In the genomic region with DNA sequence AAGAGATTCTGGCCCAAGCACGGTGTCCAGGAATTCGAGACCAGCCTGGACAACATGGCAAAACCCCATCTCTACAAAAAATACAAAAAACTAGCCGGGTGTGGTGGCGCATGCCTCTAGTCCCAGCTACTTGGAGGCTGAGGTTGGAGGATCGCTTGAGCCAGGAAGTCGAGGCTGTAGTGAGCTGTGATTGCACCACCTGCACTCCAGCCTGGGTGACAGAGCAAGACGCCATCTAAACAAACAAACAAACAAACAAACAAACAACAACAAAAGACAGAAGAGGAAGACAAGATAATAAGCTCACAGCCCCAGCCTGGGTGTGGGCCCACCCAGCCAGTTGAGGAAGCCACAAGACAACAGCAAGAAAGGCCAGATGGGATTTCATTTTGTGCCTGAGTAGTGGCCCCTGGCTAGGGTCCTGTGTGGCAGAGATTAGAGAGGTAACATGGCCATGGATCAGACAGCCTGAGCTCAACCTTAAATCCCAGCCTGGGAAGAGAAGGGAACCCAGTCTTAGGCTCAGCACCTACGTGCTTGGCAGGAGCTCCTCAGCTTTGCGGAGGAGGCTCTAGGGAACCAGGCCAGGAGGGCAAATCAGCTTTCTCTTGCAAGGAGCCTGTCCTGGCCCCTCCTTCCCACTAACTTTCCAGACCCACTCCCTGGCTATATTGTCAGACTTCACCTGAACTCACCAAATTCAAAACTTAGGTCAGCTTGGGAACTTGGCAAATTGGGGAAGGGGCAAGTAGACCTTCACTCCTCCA, we compare ENCODE assay signal across 17 cellular contexts. TPM values are rescaled to one million over a fixed set of nuclear protein-coding genes. Genes with fewer than 3 reads are reported as not detected.
DNase-seq lines count a peak whose midpoint lies in the region; ATAC-seq and TF ChIP-seq lines count a peak whose summit lies in the region.
"Had no signal": no experiment of that assay in that cellular context is flagged by ENCODE, and none has a peak within 500 bp of the region (broad histone marks: within the 10 kb centered on the region; RNA-seq: fewer than 3 reads in every experiment).

No MANE protein-coding gene starts in this region.

- H4K5ac ChIP-seq in mesendoderm (ENCODE audit: low read length) = peak overlapping the region; percentile 26

- H3K27me3 ChIP-seq in WERI-Rb-1 (ENCODE audit: insufficient read depth, low read depth, severe bottlenecking) (no peaks in the 10 kb centered on the region), mesendoderm (ENCODE audit: insufficient read depth, low read length, poor library complexity) (no peaks in the 10 kb centered on the region), upper lobe of right lung (no peaks in the 10 kb centered on the region)

- no peaks in the 10 kb centered on the region for H3K36me3 ChIP-seq in WERI-Rb-1
- H3K36me3 ChIP-seq in mesendoderm (ENCODE audit: control insufficient read depth, insufficient read depth, low read length) = no peaks in the 10 kb centered on the region
- no peaks in the 10 kb centered on the region for H3K36me3 ChIP-seq in upper lobe of right lung

- CTCF ChIA-PET in activated naive CD4-positive, alpha-beta T cell treated with anti-CD3 and anti-CD28 coated beads for 36 hours (lab: Charles Lee) = interaction anchor here (0.6 to 1.3 kb wide), 8 partner anchors 14 to 545 kb away, joined by 3 to 5 read pairs (median 4); partner anchors contain the start of gene DYNLT4

- H2BK15ac ChIP-seq in mesendoderm (replicated peaks; ENCODE audit: low read depth) = no peak overlapping the region

- ATAC-seq in upper lobe of right lung = peak; percentile 24

- H3K9ac ChIP-seq in mesendoderm (ENCODE audit: low read length) = peak overlapping the region; percentile 39

- H3K9me3 ChIP-seq in WERI-Rb-1 (ENCODE audit: severe bottlenecking) = no peaks in the 10 kb centered on the region
- no peaks in the 10 kb centered on the region for H3K9me3 ChIP-seq in upper lobe of right lung
- H3K9me3 ChIP-seq: mucosa of descending colon had no signal

- no peak overlapping the region for H3K18ac ChIP-seq in mesendoderm (ENCODE audit: low read length)

- no peaks in the 10 kb centered on the region for H3K4me1 Mint-ChIP-seq in activated naive CD4-positive, alpha-beta T cell treated with anti-CD3 and anti-CD28 coated beads for 36 hours (ENCODE audit: low read depth)
- H3K4me1 Mint-ChIP-seq: activated B cell treated with CpG ODN at 0.5 μM for 24 hours had no signal

- H3K79me2 ChIP-seq in mesendoderm (ENCODE audit: control insufficient read depth, insufficient read depth, low read length) = no peaks in the 10 kb centered on the region

- H3K79me1 ChIP-seq in mesendoderm (ENCODE audit: low read length) = no peaks in the 10 kb centered on the region

- no peak overlapping the region for H3K4me2 ChIP-seq in mesendoderm (ENCODE audit: low read length)

- no peak overlapping the region for H2BK5ac ChIP-seq in mesendoderm (ENCODE audit: low read length)

- DNase-seq in activated naive CD4-positive, alpha-beta T cell treated with anti-CD3 and anti-CD28 coated beads for 36 hours = peak; percentile 3
- no peak for DNase-seq in activated naive CD4-positive, alpha-beta T cell (lab: John Stamatoyannopoulos, UW)
- DNase-seq in WERI-Rb-1 = peak; percentile 61
- no peak for DNase-seq in mesendoderm
- DNase-seq in upper lobe of right lung = peak; percentile 34
- no peak for DNase-seq in NCI-H2196 (lab: John Stamatoyannopoulos, UW; ENCODE audit: unreplicated experiment)
- DNase-seq in NCI-H524 (lab: John Stamatoyannopoulos, UW) = no peak
- no peak for DNase-seq in NCI-H345 (lab: John Stamatoyannopoulos, UW)
- DNase-seq: activated B cell treated with CpG ODN at 0.5 μM for 24 hours, cortex of kidney, NCI-H1436, NCI-H510A treated with DMSO at 0.1 percent for 48 hours had no signal

- no peak overlapping the region for H2BK120ac ChIP-seq in mesendoderm (ENCODE audit: low read depth, low read length)

- no peak overlapping the region for H3K4ac ChIP-seq in mesendoderm (ENCODE audit: low read depth, low read length)

- no peaks in the 10 kb centered on the region for H3K27me3 Mint-ChIP-seq in activated naive CD4-positive, alpha-beta T cell treated with anti-CD3 and anti-CD28 coated beads for 36 hours (ENCODE audit: low read depth)
- H3K27me3 Mint-ChIP-seq: activated B cell treated with CpG ODN at 0.5 μM for 24 hours; activated T-cell treated with anti-CD3 and anti-CD28 coated beads, Interleukin-2, amount 50 U/mL, for 24 hours; CD8-positive, alpha-beta memory T cell had no signal

- H4K8ac ChIP-seq in mesendoderm (ENCODE audit: low read depth, low read length) = no peak overlapping the region

- no peaks in the 10 kb centered on the region for H3K9me3 Mint-ChIP-seq in activated naive CD4-positive, alpha-beta T cell treated with anti-CD3 and anti-CD28 coated beads for 36 hours
- H3K9me3 Mint-ChIP-seq: activated B cell treated with CpG ODN at 0.5 μM for 24 hours; activated T-cell treated with anti-CD3 and anti-CD28 coated beads, Interleukin-2, amount 50 U/mL, for 24 hours; CD8-positive, alpha-beta memory T cell had no signal

- no CpG with 5 or more reads among the region's 9 CpGs for WGBS in mesendoderm (ENCODE audit: extremely low coverage, insufficient coverage, low lambda C conversion rate)

- H3K56ac ChIP-seq in mesendoderm (ENCODE audit: low read length) = peak overlapping the region; percentile 57

- no peaks in the 10 kb centered on the region for H3K36me3 Mint-ChIP-seq in activated naive CD4-positive, alpha-beta T cell treated with anti-CD3 and anti-CD28 coated beads for 36 hours (ENCODE audit: low read depth)
- H3K36me3 Mint-ChIP-seq: CD8-positive, alpha-beta memory T cell had no signal

- peaks cover 4% of the 10 kb centered on the region for H3K4me1 ChIP-seq in mesendoderm (ENCODE audit: control insufficient read depth, low read depth, low read length)
- H3K4me1 ChIP-seq in upper lobe of right lung = no peaks in the 10 kb centered on the region

- H3K23ac ChIP-seq in mesendoderm (ENCODE audit: low read length) = no peak overlapping the region

- no peak overlapping the region for H3K27ac Mint-ChIP-seq in activated naive CD4-positive, alpha-beta T cell treated with anti-CD3 and anti-CD28 coated beads for 36 hours
- H3K27ac Mint-ChIP-seq: activated B cell treated with CpG ODN at 0.5 μM for 24 hours; activated T-cell treated with anti-CD3 and anti-CD28 coated beads, Interleukin-2, amount 50 U/mL, for 24 hours had no signal

- H3K4me3 ChIP-seq in WERI-Rb-1 (ENCODE audit: low read depth, low read length) = no peak overlapping the region
- H3K4me3 ChIP-seq in mesendoderm (ENCODE audit: low read length) = no peak overlapping the region
- no peak overlapping the region for H3K4me3 ChIP-seq in upper lobe of right lung
- H3K4me3 ChIP-seq: mucosa of descending colon had no signal

- intact Hi-C loops in activated naive CD4-positive, alpha-beta T cell treated with anti-CD3 and anti-CD28 coated beads for 36 hours (cut with micrococcal nuclease) = no loop called here
- intact Hi-C loops in upper lobe of right lung (cut with DNase I) = no loop called here

- peak overlapping the region; percentile 33 for H2AK5ac ChIP-seq in mesendoderm (ENCODE audit: low read length)

- H3K27ac ChIP-seq in WERI-Rb-1 (peak overlapping the region; percentile 34), mesendoderm (ENCODE audit: low read depth, low read length) (no peak overlapping the region), upper lobe of right lung (peak overlapping the region; percentile 51)

- TF ChIP-seq CTCF in WERI-Rb-1 (IDR thresholded peaks at IDR 0.05; ENCODE audit: low read depth, low read length) = no peak
- TF ChIP-seq CTCF in upper lobe of right lung (IDR thresholded peaks at IDR 0.05) = no peak

- H3K4me3 Mint-ChIP-seq in activated naive CD4-positive, alpha-beta T cell treated with anti-CD3 and anti-CD28 coated beads for 36 hours = no peak overlapping the region
- H3K4me3 Mint-ChIP-seq: activated B cell treated with CpG ODN at 0.5 μM for 24 hours; activated T-cell treated with anti-CD3 and anti-CD28 coated beads, Interleukin-2, amount 50 U/mL, for 24 hours had no signal

RNA-seq across cellular contexts. Expression of gene BEST4, which starts 4.9 kb away (rescaled TPM):
- under 1 TPM; 0.74 to 0.79 TPM for total RNA-seq in activated naive CD4-positive, alpha-beta T cell treated with anti-CD3 and anti-CD28 coated beads for 36 hours
- polyA plus RNA-seq in mesendoderm (2013, experiment 1 of 2) = 0.56 TPM
- 0.55 TPM for polyA plus RNA-seq in mesendoderm (2013, experiment 2 of 2)
- not detected for total RNA-seq in upper lobe of right lung
- total RNA-seq: RPMI7951 had no signal

RNA-seq across cellular contexts. Expression of gene PLK3, which starts 7.3 kb away (rescaled TPM):
- 10 to 100 TPM; 44.2 to 46.7 TPM for total RNA-seq in activated naive CD4-positive, alpha-beta T cell treated with anti-CD3 and anti-CD28 coated beads for 36 hours
- polyA plus RNA-seq in mesendoderm (2013, experiment 1 of 2) = 6.3 TPM
- 6.2 TPM for polyA plus RNA-seq in mesendoderm (2013, experiment 2 of 2)
- total RNA-seq in upper lobe of right lung = 38.8 TPM

RNA-seq across cellular contexts. Expression of gene DYNLT4, which starts 14.2 kb away (rescaled TPM):
- total RNA-seq in activated naive CD4-positive, alpha-beta T cell treated with anti-CD3 and anti-CD28 coated beads for 36 hours = under 1 TPM; 0.62 to 0.67 TPM
- polyA plus RNA-seq in mesendoderm (2013, experiment 1 of 2) = not detected
- not detected for polyA plus RNA-seq in mesendoderm (2013, experiment 2 of 2)
- not detected for total RNA-seq in upper lobe of right lung
- total RNA-seq: activated B cell treated with CpG ODN at 0.5 μM for 24 hours had no signal
- polyA plus RNA-seq: AG04450; CD8-positive, alpha-beta memory T cell had no signal

RNA-seq across cellular contexts. Expression of gene BTBD19, which starts 15.4 kb away (rescaled TPM):
- total RNA-seq in activated naive CD4-positive, alpha-beta T cell treated with anti-CD3 and anti-CD28 coated beads for 36 hours = 1 to 10 TPM; 5.9 to 6.7 TPM
- 0.95 TPM for polyA plus RNA-seq in mesendoderm (2013, experiment 1 of 2)
- 0.85 TPM for polyA plus RNA-seq in mesendoderm (2013, experiment 2 of 2)
- 9.2 TPM for total RNA-seq in upper lobe of right lung

RNA-seq across cellular contexts. Expression of gene RPS8, which starts 17.6 kb away (rescaled TPM):
- 1,000 to 10,000 TPM; 3,619 to 3,772 TPM for total RNA-seq in activated naive CD4-positive, alpha-beta T cell treated with anti-CD3 and anti-CD28 coated beads for 36 hours
- 6,091 TPM for polyA plus RNA-seq in mesendoderm (2013, experiment 1 of 2)
- polyA plus RNA-seq in mesendoderm (2013, experiment 2 of 2) = 6,012 TPM
- 1,338 TPM for total RNA-seq in upper lobe of right lung

Comparison
In these comparisons a context has a peak if more than half of its experiments do, and no peak if none do; other contexts are left out.
1. DNase-seq: peak in activated naive CD4-positive, alpha-beta T cell treated with anti-CD3 and anti-CD28 coated beads for 36 hours (single experiment), WERI-Rb-1 (single experiment) and upper lobe of right lung (single experiment); none in activated naive CD4-positive, alpha-beta T cell (0 of 4), mesendoderm (single experiment), NCI-H2196 (single experiment), NCI-H524 (0 of 2) and NCI-H345 (single experiment).